In genomic region chr5:39164529-39165402, GRCh38 we compare ENCODE assay signal across 12 cellular contexts. TPM values are rescaled to one million over a fixed set of nuclear protein-coding genes. Genes with fewer than 3 reads are reported as not detected.
DNase-seq lines count a peak whose midpoint lies in the region; ATAC-seq and TF ChIP-seq lines count a peak whose summit lies in the region.
"Had no signal": no experiment of that assay in that cellular context is flagged by ENCODE, and none has a peak within 500 bp of the region (broad histone marks: within the 10 kb centered on the region; RNA-seq: fewer than 3 reads in every experiment).

No MANE protein-coding gene starts in this region.

- POLR2A ChIA-PET in T-cell (lab: Charles Lee): interaction anchor here (0.7 to 2.2 kb wide), 6 partner anchors 13 to 199 kb away, joined by 3 to 9 read pairs (median 3); partner anchors contain the start of gene C9 (in 1 of the 2)

- H3K4me1 Mint-ChIP-seq in T-cell: peaks cover 92 to 95% (median 93%) of the 10 kb centered on the region in 3 donors

- no peaks in the 10 kb centered on the region for H3K4me1 ChIP-seq in esophagus muscularis mucosa
- H3K4me1 ChIP-seq: vagina had no signal

- TF ChIP-seq CTCF in esophagus muscularis mucosa (IDR thresholded peaks at IDR 0.05) (no peak), WERI-Rb-1 (IDR thresholded peaks at IDR 0.05; ENCODE audit: low read depth, low read length) (no peak)

- H3K9me3 ChIP-seq in esophagus muscularis mucosa (no peaks in the 10 kb centered on the region), WERI-Rb-1 (ENCODE audit: severe bottlenecking) (no peaks in the 10 kb centered on the region)
- H3K9me3 ChIP-seq: vagina had no signal

- CTCF ChIA-PET in T-cell (lab: Charles Lee): interaction anchor here (0.6 to 3.6 kb wide), 9 partner anchors 11 to 85 kb away, joined by 3 to 18 read pairs (median 3); no protein-coding TSS in a partner anchor

- WGBS in esophagus muscularis mucosa: 86% methylated on average over 7 of the region's 7 CpGs

- ATAC-seq in GM21825 (IDR thresholded peaks at IDR 0.05; ENCODE audit: unreplicated experiment): peak; percentile 73
- ATAC-seq in T-cell (replicated peaks in 1 of 4): peak; percentile 66 to 85 (median 82)
- ATAC-seq in HG03039 (IDR thresholded peaks at IDR 0.05; ENCODE audit: unreplicated experiment): no peak

- H3K27me3 ChIP-seq in esophagus muscularis mucosa: no peaks in the 10 kb centered on the region
- H3K27me3 ChIP-seq in WERI-Rb-1 (ENCODE audit: insufficient read depth, low read depth, severe bottlenecking): no peaks in the 10 kb centered on the region
- H3K27me3 ChIP-seq: vagina had no signal

- TF ChIP-seq EP300 in esophagus muscularis mucosa (IDR thresholded peaks at IDR 0.05): no peak

- H3K4me3 ChIP-seq in esophagus muscularis mucosa (no peak overlapping the region), WERI-Rb-1 (ENCODE audit: low read depth, low read length) (no peak overlapping the region)
- H3K4me3 ChIP-seq: vagina had no signal

- peak overlapping the region; percentile 91 to 95 for H3K27ac Mint-ChIP-seq in T-cell

- no peak overlapping the region for H3K27ac ChIP-seq in esophagus muscularis mucosa (replicated peaks in 1 of 4)
- H3K27ac ChIP-seq in WERI-Rb-1: no peak overlapping the region
- H3K27ac ChIP-seq: vagina had no signal

- peaks cover 46% of the 10 kb centered on the region for H3K36me3 Mint-ChIP-seq in T-cell

- DNase-seq in ELR (ENCODE audit: low read depth) (peak; percentile 33), T-cell (no peak), esophagus muscularis mucosa (ENCODE audit: extremely low spot score) (peak; percentile 12), 8988T (no peak), WERI-Rb-1 (no peak), GM03348 (ENCODE audit: low spot score) (no peak)
- DNase-seq: NCI-H526, posterior cingulate gyrus had no signal

- intact Hi-C loops in esophagus muscularis mucosa (cut with DNase I): no loop called here

- TF ChIP-seq POLR2A in esophagus muscularis mucosa (IDR thresholded peaks at IDR 0.05; ENCODE audit: low read depth): no peak

- H3K36me3 ChIP-seq in esophagus muscularis mucosa (no peaks in the 10 kb centered on the region), WERI-Rb-1 (no peaks in the 10 kb centered on the region)
- H3K36me3 ChIP-seq: vagina had no signal

- no peaks in the 10 kb centered on the region for H3K27me3 Mint-ChIP-seq in T-cell

- H3K9me3 Mint-ChIP-seq in T-cell: peaks cover 0 to under 1% (median 0%) of the 10 kb centered on the region in 3 donors

- H3K4me3 Mint-ChIP-seq in T-cell: peak overlapping the region; percentile 64 to 77 (median 68)

RNA-seq across cellular contexts. Expression of gene FYB1, which starts 54.6 kb away (rescaled TPM):
- total RNA-seq in T-cell: 100 to 1,000 TPM; 372 to 769 (median 428) TPM
- total RNA-seq in esophagus muscularis mucosa: 10 to 100 TPM in 1 of 4 donors, 1 to 10 TPM in 3; 3.2 to 12.9 (median 3.9) TPM
- total RNA-seq: epithelial cell of proximal tubule had no signal

Comparison
In these comparisons a context has a peak if more than half of its experiments do, and no peak if none do; other contexts are left out.
1. DNase-seq: peak in ELR (single experiment) and esophagus muscularis mucosa (single experiment); none in T-cell (0 of 34), 8988T (single experiment), WERI-Rb-1 (single experiment) and GM03348 (single experiment).
2. RNA of gene FYB1, which starts 54.6 kb away (total RNA-seq): 372 to 769 TPM in T-cell; 3.2 to 12.9 TPM in esophagus muscularis mucosa; every median in the first group is over 10 times any median in the second.